ENCODE assay signal across 16 cellular contexts in the genomic region with DNA sequence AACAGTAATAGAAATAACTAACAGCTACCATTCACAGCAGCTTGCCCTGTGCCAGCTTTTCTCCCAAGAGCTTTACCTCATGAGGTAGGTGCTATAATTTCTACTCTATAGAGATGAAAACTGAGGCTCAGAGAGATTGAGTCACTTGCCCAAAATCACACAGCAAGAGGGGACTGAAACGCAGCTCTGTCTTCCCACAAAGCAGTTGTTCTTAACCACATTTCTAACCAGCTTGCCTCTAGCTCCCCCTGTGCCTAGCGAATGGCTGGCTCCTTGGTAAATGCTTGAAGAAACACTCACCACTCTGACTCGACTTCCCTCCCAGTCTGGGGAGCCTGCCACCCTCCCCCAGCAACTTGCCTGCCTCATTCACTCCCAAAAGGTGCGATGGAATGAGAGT. TPM values are rescaled to one million over a fixed set of nuclear protein-coding genes. Genes with fewer than 3 reads are reported as not detected.
A peak's percentile ranks its signal among the peaks of the same experiment; 100 is the strongest.
DNase-seq lines count a peak whose midpoint lies in the region; ATAC-seq and TF ChIP-seq lines count a peak whose summit lies in the region.
"Had no signal": no experiment of that assay in that cellular context is flagged by ENCODE, and none has a peak within 500 bp of the region (broad histone marks: within the 10 kb centered on the region; RNA-seq: fewer than 3 reads in every experiment).

No MANE protein-coding gene starts in this region.

- H3K27me3 Mint-ChIP-seq in activated CD4-positive, alpha-beta T cell treated with anti-CD3 and anti-CD28 coated beads for 36 hours, result no peaks in the 10 kb centered on the region
- peaks cover 3 to 25% of the 10 kb centered on the region in 2 donors for H3K27me3 Mint-ChIP-seq in stimulated activated naive B cell treated with anti-CD40 and anti-IgM and Interleukin-4, amounts not matched to agents 10 μg/mL and 1 μg/mL and 100 μg/mL, for 72 hours

- CTCF ChIA-PET in activated CD4-positive, alpha-beta T cell treated with anti-CD3 and anti-CD28 coated beads for 36 hours (lab: Charles Lee), result interaction anchor here (0.6 to 1.5 kb wide), 4 partner anchors 12 to 54 kb away, joined by 3 to 5 read pairs (median 5); no protein-coding TSS in a partner anchor
- CTCF ChIA-PET in OCI-LY7 (lab: Charles Lee; ENCODE audit: unreplicated experiment), result no interaction called here

- no peaks in the 10 kb centered on the region for H4K20me1 ChIP-seq in OCI-LY7 (ENCODE audit: insufficient read depth, low read length)

- H3K4me1 Mint-ChIP-seq in activated CD4-positive, alpha-beta T cell treated with anti-CD3 and anti-CD28 coated beads for 36 hours, result peaks cover 7% of the 10 kb centered on the region
- H3K4me1 Mint-ChIP-seq in stimulated activated naive B cell treated with anti-CD40 and anti-IgM and Interleukin-4, amounts not matched to agents 10 μg/mL and 1 μg/mL and 100 μg/mL, for 72 hours, result peaks cover 10 to 11% of the 10 kb centered on the region in 2 donors

- intact Hi-C loops in activated CD4-positive, alpha-beta T cell treated with anti-CD3 and anti-CD28 coated beads for 36 hours (cut with DNase I, micrococcal nuclease), result no loop called here
- intact Hi-C loops in OCI-LY7 (cut with micrococcal nuclease; ENCODE audit: unreplicated experiment), result no loop called here

- H3K36me3 Mint-ChIP-seq in activated CD4-positive, alpha-beta T cell treated with anti-CD3 and anti-CD28 coated beads for 36 hours (ENCODE audit: low read depth), result no peaks in the 10 kb centered on the region
- peaks cover 3 to 10% of the 10 kb centered on the region in 2 donors for H3K36me3 Mint-ChIP-seq in stimulated activated naive B cell treated with anti-CD40 and anti-IgM and Interleukin-4, amounts not matched to agents 10 μg/mL and 1 μg/mL and 100 μg/mL, for 72 hours

- peak; percentile 30 for ATAC-seq in activated CD4-positive, alpha-beta T cell treated with anti-CD3 and anti-CD28 coated beads for 36 hours
- ATAC-seq in stimulated activated naive B cell treated with anti-CD40 and anti-IgM and Interleukin-4, amounts not matched to agents 10 μg/mL and 1 μg/mL and 100 μg/mL, for 72 hours (replicated peaks), result no peak

- BruUV-seq in OCI-LY7 (replicated peaks; lab: Mats Ljungman, UMichigan), result no TSS peak

- H3K4me1 ChIP-seq in OCI-LY7 (ENCODE audit: insufficient read depth, low read length, poor library complexity, severe bottlenecking), result peaks cover 22% of the 10 kb centered on the region
- H3K4me1 ChIP-seq: Caco-2 had no signal

- no peaks in the 10 kb centered on the region for H3K79me2 ChIP-seq in OCI-LY7 (ENCODE audit: insufficient read depth, low read depth, low read length)

- POLR2A ChIA-PET in activated CD4-positive, alpha-beta T cell treated with anti-CD3 and anti-CD28 coated beads for 36 hours (lab: Charles Lee), result no interaction called here
- POLR2A ChIA-PET in OCI-LY7 (lab: Charles Lee), result interaction anchor here (1.0 kb wide), 1 partner anchor 25 kb away, joined by 3 read pairs; no protein-coding TSS in a partner anchor

- no peak overlapping the region; the same call in 1 of the 2 replicates for H2AFZ ChIP-seq in OCI-LY7 (ENCODE audit: low read length)

- H3K9me3 Mint-ChIP-seq in activated CD4-positive, alpha-beta T cell treated with anti-CD3 and anti-CD28 coated beads for 36 hours (ENCODE audit: low read depth), result no peaks in the 10 kb centered on the region
- H3K9me3 Mint-ChIP-seq in stimulated activated naive B cell treated with anti-CD40 and anti-IgM and Interleukin-4, amounts not matched to agents 10 μg/mL and 1 μg/mL and 100 μg/mL, for 72 hours, result peaks cover 11 to 17% of the 10 kb centered on the region in 2 donors
- H3K9me3 Mint-ChIP-seq: CD4-positive, alpha-beta T cell had no signal

- H3K4me3 Mint-ChIP-seq in activated CD4-positive, alpha-beta T cell treated with anti-CD3 and anti-CD28 coated beads for 36 hours, result no peak overlapping the region
- H3K4me3 Mint-ChIP-seq in stimulated activated naive B cell treated with anti-CD40 and anti-IgM and Interleukin-4, amounts not matched to agents 10 μg/mL and 1 μg/mL and 100 μg/mL, for 72 hours, result no peak overlapping the region
- H3K4me3 Mint-ChIP-seq: CD4-positive, alpha-beta T cell; IgD-negative memory B cell had no signal

- no peak overlapping the region for H3K27ac ChIP-seq in OCI-LY7 (ENCODE audit: low read depth, low read length, poor library complexity, severe bottlenecking)
- H3K27ac ChIP-seq: 22Rv1 had no signal

- no peaks in the 10 kb centered on the region for H3K9me2 ChIP-seq in OCI-LY7 (ENCODE audit: insufficient read depth, low read length)

- H3K4me3 ChIP-seq in OCI-LY7 (ENCODE audit: low read depth, low read length, poor library complexity, severe bottlenecking), result no peak overlapping the region

- peaks cover 12% of the 10 kb centered on the region; the same call in 1 of the 2 replicates for H3K9me3 ChIP-seq in OCI-LY7 (ENCODE audit: low read length)
- H3K9me3 ChIP-seq: Caco-2 had no signal

- peak; percentile 35; the same call in 1 of the 2 replicates for TF ChIP-seq CTCF in OCI-LY7 (conservative IDR thresholded peaks at IDR 0.05; ENCODE audit: low read length)

- H3K36me3 ChIP-seq in OCI-LY7 (ENCODE audit: insufficient read depth, low read length), result peaks cover 4% of the 10 kb centered on the region; the same call in 1 of the 2 replicates

- no peak overlapping the region for H3K4me2 ChIP-seq in OCI-LY7 (ENCODE audit: low read length)

- H3K27ac Mint-ChIP-seq in activated CD4-positive, alpha-beta T cell treated with anti-CD3 and anti-CD28 coated beads for 36 hours, result no peak overlapping the region
- peak overlapping the region; percentile 20 for H3K27ac Mint-ChIP-seq in stimulated activated naive B cell treated with anti-CD40 and anti-IgM and Interleukin-4, amounts not matched to agents 10 μg/mL and 1 μg/mL and 100 μg/mL, for 72 hours
- H3K27ac Mint-ChIP-seq: CD4-positive, alpha-beta T cell; IgD-negative memory B cell had no signal

- peak; percentile 18 for DNase-seq in activated CD4-positive, alpha-beta T cell treated with anti-CD3 and anti-CD28 coated beads for 36 hours
- DNase-seq in activated CD4-positive, alpha-beta T cell treated with anti-CD3 and anti-CD28 coated beads for 48 hours, result no peak
- DNase-seq in stimulated activated CD4-positive, alpha-beta T cell treated with anti-CD3 and anti-CD28 coated beads, Interleukin-1b, Interleukin-23, amount 100 ng/mL, for 48 hours, result peak; percentile 12
- DNase-seq in stimulated activated CD4-positive, alpha-beta T cell treated with anti-CD3 and anti-CD28 coated beads, Interleukin-12 subunit alpha, Interleukin-12 subunit beta, amount 100 ng/mL, for 4 hours, result no peak
- DNase-seq in OCI-LY7 (ENCODE audit: low spot score) (no peak), A172 (ENCODE audit: low spot score) (no peak), SKM-1 (lab: John Stamatoyannopoulos, UW; ENCODE audit: unreplicated experiment) (no peak)
- no peak for DNase-seq in stimulated activated naive B cell treated with anti-CD40 and anti-IgM and Interleukin-4, amounts not matched to agents 10 μg/mL and 1 μg/mL and 100 μg/mL, for 72 hours
- DNase-seq: C1 segment of cervical spinal cord; Caco-2; CD4-positive, alpha-beta T cell; GOT3; H7 had no signal

RNA-seq across cellular contexts. Expression of a gene that starts 15.6 kb away (rescaled TPM):
- not detected for total RNA-seq in activated CD4-positive, alpha-beta T cell treated with anti-CD3 and anti-CD28 coated beads for 36 hours
- total RNA-seq in OCI-LY7 (2014; rRNA removed; shearing (Covaris generic)), result not detected in 2 replicates
- not detected in 2 replicates for total RNA-seq in OCI-LY7 (2022)
- 2.9 TPM in 1 of 2 replicates, not detected in the other for total RNA-seq in A172 (2014; rRNA removed; shearing (Covaris generic))
- total RNA-seq: A673; CD4-positive, alpha-beta T cell; H7 had no signal

RNA-seq across cellular contexts. Expression of a gene that starts 21.9 kb away (rescaled TPM):
- 1 to 10 TPM; 2.1 to 2.2 TPM for total RNA-seq in activated CD4-positive, alpha-beta T cell treated with anti-CD3 and anti-CD28 coated beads for 36 hours
- 8.9 and 11.0 TPM in 2 replicates for total RNA-seq in OCI-LY7 (2014; rRNA removed; shearing (Covaris generic))
- 4.0 and 4.1 TPM in 2 replicates for total RNA-seq in OCI-LY7 (2022)
- total RNA-seq in A172 (2014; rRNA removed; shearing (Covaris generic)), result 2.0 and 2.8 TPM in 2 replicates
- total RNA-seq: Caco-2 had no signal

Comparison
In these comparisons a context has a peak if more than half of its experiments do, and no peak if none do; other contexts are left out.
1. DNase-seq: peak in activated CD4-positive, alpha-beta T cell treated with anti-CD3 and anti-CD28 coated beads for 36 hours (single experiment) and stimulated activated CD4-positive, alpha-beta T cell treated with anti-CD3 and anti-CD28 coated beads, Interleukin-1b, Interleukin-23, amount 100 ng/mL, for 48 hours (single experiment); none in activated CD4-positive, alpha-beta T cell treated with anti-CD3 and anti-CD28 coated beads for 48 hours (single experiment), stimulated activated CD4-positive, alpha-beta T cell treated with anti-CD3 and anti-CD28 coated beads, Interleukin-12 subunit alpha, Interleukin-12 subunit beta, amount 100 ng/mL, for 4 hours (single experiment), OCI-LY7 (single experiment), stimulated activated naive B cell treated with anti-CD40 and anti-IgM and Interleukin-4, amounts not matched to agents 10 μg/mL and 1 μg/mL and 100 μg/mL, for 72 hours (single experiment), A172 (single experiment) and SKM-1 (single experiment).